In genomic region chr1:9910425-9911178, GRCh38 we compare ENCODE assay signal across 1 cellular context.
A peak's percentile ranks its signal among the peaks of the same experiment; 100 is the strongest.
TF ChIP-seq lines count a peak whose summit lies in the region.

No MANE protein-coding gene starts in this region.

TF ChIP-seq in K562, 482 proteins besides CTCF, POLR2A, EP300 and RAD21 (continued from another document and continues in another):
- TF ChIP-seq JUNB (CRISPR knock-in tag; conservative IDR thresholded peaks at IDR 0.05) = no peak
- TF ChIP-seq KAT8 (IDR thresholded peaks at IDR 0.05; ENCODE audit: low read depth) = no peak
- TF ChIP-seq RCOR1 (IDR thresholded peaks at IDR 0.05; ENCODE audit: borderline replicate concordance in 1 of 2, low read depth in 2 of 2, low read length in 2 of 2) = no peak
- TF ChIP-seq MAZ (CRISPR knock-in tag; conservative IDR thresholded peaks at IDR 0.05 in 1 of 2, IDR thresholded peaks at IDR 0.05 in 1 of 2) = peak; percentile 53 to 89
- TF ChIP-seq TSC22D4 (tag; IDR thresholded peaks at IDR 0.05) = no peak
- no peak for TF ChIP-seq CBFB (CRISPR knock-in tag; IDR thresholded peaks at IDR 0.05)
- TF ChIP-seq, protein P1, sequence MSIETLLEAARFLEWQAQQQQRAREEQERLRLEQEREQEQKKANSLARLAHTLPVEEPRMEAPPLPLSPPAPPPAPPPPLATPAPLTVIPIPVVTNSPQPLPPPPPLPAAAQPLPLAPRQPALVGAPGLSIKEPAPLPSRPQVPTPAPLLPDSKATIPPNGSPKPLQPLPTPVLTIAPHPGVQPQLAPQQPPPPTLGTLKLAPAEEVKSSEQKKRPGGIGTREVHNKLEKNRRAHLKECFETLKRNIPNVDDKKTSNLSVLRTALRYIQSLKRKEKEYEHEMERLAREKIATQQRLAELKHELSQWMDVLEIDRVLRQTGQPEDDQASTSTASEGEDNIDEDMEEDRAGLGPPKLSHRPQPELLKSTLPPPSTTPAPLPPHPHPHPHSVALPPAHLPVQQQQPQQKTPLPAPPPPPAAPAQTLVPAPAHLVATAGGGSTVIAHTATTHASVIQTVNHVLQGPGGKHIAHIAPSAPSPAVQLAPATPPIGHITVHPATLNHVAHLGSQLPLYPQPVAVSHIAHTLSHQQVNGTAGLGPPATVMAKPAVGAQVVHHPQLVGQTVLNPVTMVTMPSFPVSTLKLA (conservative IDR thresholded peaks at IDR 0.05) = peak; percentile 68 to 81
- no peak for TF ChIP-seq RUNX1 (IDR thresholded peaks at IDR 0.05; ENCODE audit: low read depth)
- TF ChIP-seq MCM5 (IDR thresholded peaks at IDR 0.05; ENCODE audit: low read depth) = no peak
- TF ChIP-seq TAL1 (IDR thresholded peaks at IDR 0.05) = no peak
- TF ChIP-seq, protein P2, sequence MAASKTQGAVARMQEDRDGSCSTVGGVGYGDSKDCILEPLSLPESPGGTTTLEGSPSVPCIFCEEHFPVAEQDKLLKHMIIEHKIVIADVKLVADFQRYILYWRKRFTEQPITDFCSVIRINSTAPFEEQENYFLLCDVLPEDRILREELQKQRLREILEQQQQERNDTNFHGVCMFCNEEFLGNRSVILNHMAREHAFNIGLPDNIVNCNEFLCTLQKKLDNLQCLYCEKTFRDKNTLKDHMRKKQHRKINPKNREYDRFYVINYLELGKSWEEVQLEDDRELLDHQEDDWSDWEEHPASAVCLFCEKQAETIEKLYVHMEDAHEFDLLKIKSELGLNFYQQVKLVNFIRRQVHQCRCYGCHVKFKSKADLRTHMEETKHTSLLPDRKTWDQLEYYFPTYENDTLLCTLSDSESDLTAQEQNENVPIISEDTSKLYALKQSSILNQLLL (CRISPR knock-in tag; IDR thresholded peaks at IDR 0.05; ENCODE audit: borderline replicate concordance) = no peak
- no peak for TF ChIP-seq HLTF (IDR thresholded peaks at IDR 0.05)
- TF ChIP-seq SRSF7 (optimal IDR thresholded peaks at IDR 0.05; ENCODE audit: low read depth, low read length) = no peak
- TF ChIP-seq KAT7 (CRISPR knock-in tag; IDR thresholded peaks at IDR 0.05; ENCODE audit: borderline replicate concordance) = peak; percentile 46; the same call in 1 of the 2 replicates
- TF ChIP-seq ZBTB7A (IDR thresholded peaks at IDR 0.05; ENCODE audit: borderline replicate concordance, control insufficient read depth, low read depth, low read length) = peak; percentile 13; the same call in 1 of the 2 replicates
- no peak; a peak in 1 of 4 replicates for TF ChIP-seq TEAD1 (CRISPR knock-in tag; IDR thresholded peaks at IDR 0.05)
- TF ChIP-seq YY1 (IDR thresholded peaks at IDR 0.05; ENCODE audit: borderline replicate concordance in 1 of 3, control insufficient read depth in 1 of 3, extremely low read depth in 1 of 3, insufficient read depth in 3 of 3, insufficient read length in 1 of 3, insufficient replicate concordance in 2 of 3, low read depth in 1 of 3, low read length in 2 of 3) = peak in 2 of 3 experiments; percentile 70 to 82
- TF ChIP-seq THAP7 (CRISPR knock-in tag; IDR thresholded peaks at IDR 0.05) = no peak
- TF ChIP-seq SIX5 (IDR thresholded peaks at IDR 0.05; ENCODE audit: borderline replicate concordance in 1 of 2, insufficient read depth in 1 of 2, low read depth in 1 of 2, low read length in 2 of 2) = no peak
- peak; percentile 87 for TF ChIP-seq ZNF263 (CRISPR knock-in tag; IDR thresholded peaks at IDR 0.05; ENCODE audit: borderline replicate concordance)
- no peak for TF ChIP-seq CHD7 (IDR thresholded peaks at IDR 0.05; ENCODE audit: low read depth, low read length)
- TF ChIP-seq ZNF76 (CRISPR knock-in tag; IDR thresholded peaks at IDR 0.05; ENCODE audit: borderline replicate concordance) = no peak
- no peak for TF ChIP-seq ZNF785 (CRISPR knock-in tag; IDR thresholded peaks at IDR 0.05)
- no peak; the same call in 1 of the 2 replicates for TF ChIP-seq ZNF407 (IDR thresholded peaks at IDR 0.05; ENCODE audit: low read depth)
- TF ChIP-seq GTF2A2 (tag; IDR thresholded peaks at IDR 0.05) = no peak
- no peak for TF ChIP-seq XRCC5 (IDR thresholded peaks at IDR 0.05; ENCODE audit: low read depth, low read length)
- TF ChIP-seq, protein P3, sequence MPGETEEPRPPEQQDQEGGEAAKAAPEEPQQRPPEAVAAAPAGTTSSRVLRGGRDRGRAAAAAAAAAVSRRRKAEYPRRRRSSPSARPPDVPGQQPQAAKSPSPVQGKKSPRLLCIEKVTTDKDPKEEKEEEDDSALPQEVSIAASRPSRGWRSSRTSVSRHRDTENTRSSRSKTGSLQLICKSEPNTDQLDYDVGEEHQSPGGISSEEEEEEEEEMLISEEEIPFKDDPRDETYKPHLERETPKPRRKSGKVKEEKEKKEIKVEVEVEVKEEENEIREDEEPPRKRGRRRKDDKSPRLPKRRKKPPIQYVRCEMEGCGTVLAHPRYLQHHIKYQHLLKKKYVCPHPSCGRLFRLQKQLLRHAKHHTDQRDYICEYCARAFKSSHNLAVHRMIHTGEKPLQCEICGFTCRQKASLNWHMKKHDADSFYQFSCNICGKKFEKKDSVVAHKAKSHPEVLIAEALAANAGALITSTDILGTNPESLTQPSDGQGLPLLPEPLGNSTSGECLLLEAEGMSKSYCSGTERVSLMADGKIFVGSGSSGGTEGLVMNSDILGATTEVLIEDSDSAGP (CRISPR knock-in tag; IDR thresholded peaks at IDR 0.05) = no peak
- no peak for TF ChIP-seq YBX1 (IDR thresholded peaks at IDR 0.05)
- TF ChIP-seq NCOA1 (IDR thresholded peaks at IDR 0.05; ENCODE audit: low read depth) = no peak
- peak; percentile 92 for TF ChIP-seq POLR2H (tag; IDR thresholded peaks at IDR 0.05; ENCODE audit: low read depth)
- TF ChIP-seq ETV5 (CRISPR knock-in tag; IDR thresholded peaks at IDR 0.05; ENCODE audit: low read depth) = no peak; the same call in 1 of the 2 replicates
- TF ChIP-seq NEUROD1 (IDR thresholded peaks at IDR 0.05; ENCODE audit: borderline replicate concordance, low read depth, low read length, partially characterized antibody) = no peak
- no peak for TF ChIP-seq FOXJ2 (tag; IDR thresholded peaks at IDR 0.05)
